In genomic region chr11:1948389-1948788, GRCh38 we compare ENCODE assay signal across 30 cellular contexts. TPM values are rescaled to one million over a fixed set of nuclear protein-coding genes. Genes with fewer than 3 reads are reported as not detected.
DNase-seq lines count a peak whose midpoint lies in the region; ATAC-seq, FAIRE-seq and TF ChIP-seq lines count a peak whose summit lies in the region.
"Had no signal": no experiment of that assay in that cellular context is flagged by ENCODE, and none has a peak within 500 bp of the region (broad histone marks: within the 10 kb centered on the region; RNA-seq: fewer than 3 reads in every experiment).

No MANE protein-coding gene starts in this region.

- no peaks in the 10 kb centered on the region for H4K20me1 ChIP-seq in GM12878 (ENCODE audit: control insufficient read depth, insufficient read depth)

- no peaks in the 10 kb centered on the region for H3K4me1 ChIP-seq in GM12878 (ENCODE audit: control insufficient read depth, insufficient read depth, low read length)
- H3K4me1 ChIP-seq in tibial artery, result peaks cover 0 to 10% (median 3%) of the 10 kb centered on the region in 4 donors
- H3K4me1 ChIP-seq: esophagus muscularis mucosa, parathyroid adenoma, uterus had no signal

- H3K27me3 ChIP-seq in GM12878 (replicated peaks in 1 of 2; ENCODE audit: control insufficient read depth in 2 of 2, insufficient read depth in 2 of 2, low read length in 1 of 2) (no peaks in the 10 kb centered on the region), tibial artery (no peaks in the 10 kb centered on the region)
- H3K27me3 ChIP-seq: brain microvascular endothelial cell, esophagus muscularis mucosa, uterus had no signal

- POLR2A ChIA-PET in GM12878 (lab: Charles Lee), result interaction anchor here (0.6 kb wide), 1 partner anchor 98 kb away, joined by 3 read pairs; no protein-coding TSS in a partner anchor

- RAD21 ChIA-PET in GM12878 (lab: Charles Lee; ENCODE audit: unreplicated experiment), result interaction anchor here (0.6 to 1.1 kb wide), 3 partner anchors 66 to 204 kb away, joined by 3 to 4 read pairs (median 3); no protein-coding TSS in a partner anchor

- peak overlapping the region; percentile 23 for H3K4me3 Mint-ChIP-seq in activated naive CD4-positive, alpha-beta T cell treated with anti-CD3 and anti-CD28 coated beads, Interleukin-2, amount 50 U/mL, for 24 hours
- H3K4me3 Mint-ChIP-seq: HFFc6, IgD-negative memory B cell, natural killer cell had no signal

- no peak overlapping the region for H3K4me3 ChIP-seq in GM12878
- no peak overlapping the region for H3K4me3 ChIP-seq in tibial artery
- H3K4me3 ChIP-seq: esophagus muscularis mucosa, uterus had no signal

- peak; percentile 48 for ATAC-seq in GM12878
- peak; percentile 5 for ATAC-seq in left lobe of liver
- ATAC-seq in HG02938 (IDR thresholded peaks at IDR 0.05; ENCODE audit: unreplicated experiment), result no peak

- SMC1A ChIA-PET in GM12878 (lab: Charles Lee; ENCODE audit: uncharacterized antibody, unreplicated experiment), result interaction anchor here (0.6 to 1.7 kb wide), 2 partner anchors 60 to 98 kb away, joined by 3 to 5 read pairs; no protein-coding TSS in a partner anchor

- no CpG with 5 or more reads among the region's 11 CpGs for WGBS in GM12878 (ENCODE audit: insufficient coverage, insufficient replicate concordance, low lambda C conversion rate, missing lambda C conversion rate)

- no peak for TF ChIP-seq RAD21 in GM12878 (IDR thresholded peaks at IDR 0.05; ENCODE audit: insufficient read depth, low read depth, low read length)

- FAIRE-seq in GM12878 (lab: Jason Lieb, UNC), result no peak
- FAIRE-seq: colon, D721Med had no signal

- TF ChIP-seq POLR2A in GM12878 (IDR thresholded peaks at IDR 0.05; ENCODE audit: low read depth, low read length), result no peak

- in situ Hi-C loops in GM12878 (cut with MboI), result no loop called here

- DNase-seq in activated naive CD4-positive, alpha-beta T cell treated with anti-CD3 and anti-CD28 coated beads, Interleukin-2, amount 50 U/mL, for 16 hours, result no peak
- no peak for DNase-seq in GM12878 (ENCODE audit: low read depth, low spot score)
- peak; percentile 41 for DNase-seq in left lobe of liver (ENCODE audit: low spot score)
- DNase-seq in tibial artery, result peak; percentile 24 to 67
- DNase-seq in amygdala (lab: John Stamatoyannopoulos, UW), result no peak
- no peak for DNase-seq in NCI-H82 treated with DMSO at 0.1 percent for 48 hours (lab: John Stamatoyannopoulos, UW; ENCODE audit: unreplicated experiment)
- DNase-seq: activated CD4-positive, alpha-beta T cell treated with anti-CD3 and anti-CD28 coated beads, Interleukin-2, amount 50 U/mL, for 4 hours; activated T-cell treated with anti-CD3 and anti-CD28 coated beads, Interleukin-2, amount 50 U/mL, for 48 hours; brain microvascular endothelial cell; C1 segment of cervical spinal cord; effector memory CD4-positive, alpha-beta T cell; EL; HFFc6; natural killer cell; NCI-H1436 treated with DMSO at 0.1 percent for 48 hours; NCI-H524 treated with DMSO at 0.1 percent for 48 hours; RPMI8226; T-helper 9 cell; uterus had no signal

- H3K4me1 Mint-ChIP-seq in activated naive CD4-positive, alpha-beta T cell treated with anti-CD3 and anti-CD28 coated beads, Interleukin-2, amount 50 U/mL, for 24 hours, result no peaks in the 10 kb centered on the region
- H3K4me1 Mint-ChIP-seq: IgD-negative memory B cell, natural killer cell had no signal

- intact Hi-C loops in GM12878 (cut with micrococcal nuclease; ENCODE audit: unreplicated experiment) (no loop called here), tibial artery (cut with DNase I; ENCODE audit: low total_unique reads) (no loop called here)

- no peaks in the 10 kb centered on the region for H3K36me3 ChIP-seq in GM12878 (ENCODE audit: control insufficient read depth in 2 of 2, insufficient read depth in 2 of 2, low read length in 1 of 2)
- H3K36me3 ChIP-seq in tibial artery, result no peaks in the 10 kb centered on the region
- H3K36me3 ChIP-seq: brain microvascular endothelial cell, esophagus muscularis mucosa, uterus had no signal

- H3K4me2 ChIP-seq in GM12878 (ENCODE audit: control insufficient read depth, insufficient read depth), result no peak overlapping the region

- no TSS peak for BruUV-seq in GM12878 (replicated peaks; lab: Mats Ljungman, UMichigan)

- CTCF ChIA-PET in GM12878 (lab: Yijun Ruan, JAX), result interaction anchor here (1.0 to 1.7 kb wide), 5 partner anchors 46 to 296 kb away, joined by 3 to 5 read pairs (median 4); no protein-coding TSS in a partner anchor

- no peaks in the 10 kb centered on the region for H3K9me3 Mint-ChIP-seq in activated naive CD4-positive, alpha-beta T cell treated with anti-CD3 and anti-CD28 coated beads, Interleukin-2, amount 50 U/mL, for 24 hours
- H3K9me3 Mint-ChIP-seq: HFFc6, IgD-negative memory B cell, natural killer cell had no signal

- H3K9me3 ChIP-seq in GM12878 (replicated peaks; ENCODE audit: control insufficient read depth, insufficient read depth, low read length) (no peaks in the 10 kb centered on the region), tibial artery (no peaks in the 10 kb centered on the region)
- H3K9me3 ChIP-seq: esophagus muscularis mucosa, uterus had no signal

- H3K27ac Mint-ChIP-seq in activated naive CD4-positive, alpha-beta T cell treated with anti-CD3 and anti-CD28 coated beads, Interleukin-2, amount 50 U/mL, for 24 hours, result no peak overlapping the region
- H3K27ac Mint-ChIP-seq: HFFc6, IgD-negative memory B cell, natural killer cell had no signal

- H3K27ac ChIP-seq in GM12878 (ENCODE audit: control insufficient read depth, insufficient read depth) (no peak overlapping the region), tibial artery (no peak overlapping the region)
- H3K27ac ChIP-seq: brain microvascular endothelial cell, esophagus muscularis mucosa, parathyroid adenoma, uterus had no signal

- TF ChIP-seq EP300 in GM12878 (IDR thresholded peaks at IDR 0.05; ENCODE audit: borderline replicate concordance in 1 of 2, control insufficient read depth in 1 of 2, low read depth in 2 of 2, low read length in 2 of 2), result no peak

- H3K79me2 ChIP-seq in GM12878 (ENCODE audit: control insufficient read depth, insufficient read depth, low read length), result no peaks in the 10 kb centered on the region
- H3K79me2 ChIP-seq: parathyroid adenoma had no signal

- H2AFZ ChIP-seq in GM12878 (ENCODE audit: control insufficient read depth, low read depth, low read length), result no peak overlapping the region
- H2AFZ ChIP-seq: parathyroid adenoma had no signal

- TF ChIP-seq CTCF in GM12878 (IDR thresholded peaks at IDR 0.05 in 2 of 3, conservative IDR thresholded peaks at IDR 0.05 in 1 of 3; ENCODE audit: control insufficient read depth in 2 of 3, extremely low read depth in 1 of 3, insufficient read depth in 1 of 3, low read depth in 3 of 3, low read length in 3 of 3), result no peak
- TF ChIP-seq CTCF in tibial artery (IDR thresholded peaks at IDR 0.05), result no peak

- H3K27me3 Mint-ChIP-seq in activated naive CD4-positive, alpha-beta T cell treated with anti-CD3 and anti-CD28 coated beads, Interleukin-2, amount 50 U/mL, for 24 hours, result no peaks in the 10 kb centered on the region
- H3K27me3 Mint-ChIP-seq: IgD-negative memory B cell had no signal

- no peaks in the 10 kb centered on the region for H3K36me3 Mint-ChIP-seq in activated naive CD4-positive, alpha-beta T cell treated with anti-CD3 and anti-CD28 coated beads, Interleukin-2, amount 50 U/mL, for 24 hours
- H3K36me3 Mint-ChIP-seq: IgD-negative memory B cell, natural killer cell had no signal

- H3K9ac ChIP-seq in GM12878 (ENCODE audit: control insufficient read depth, insufficient read depth, low read length), result no peak overlapping the region
- H3K9ac ChIP-seq: parathyroid adenoma had no signal

RNA-seq across cellular contexts. Expression of gene MRPL23, which starts 1.3 kb away (rescaled TPM):
- total RNA-seq in GM12878 (2013; cell fraction: nucleolus; rRNA removed), result 171 and 175 TPM in 2 replicates
- total RNA-seq in GM12878 (2014; rRNA removed), result 190 and 198 TPM in 2 replicates
- 103 and 111 TPM in 2 replicates for total RNA-seq in GM12878 (2014; rRNA removed; fragmentation: Illumina TruSeq; extraction: Trizol)
- total RNA-seq in GM12878 (2021), result 141 and 143 TPM in 2 replicates
- 34.6 TPM for polyA plus RNA-seq in GM12878 (2011; ENCODE audit: low read depth)
- 48.9 and 101 TPM in 2 replicates for polyA plus RNA-seq in GM12878 (2011; rRNA removed)
- 249 and 306 TPM in 2 replicates for polyA plus RNA-seq in GM12878 (2011; cell fraction: cytosol; rRNA removed)
- polyA plus RNA-seq in GM12878 (2011; cell fraction: nucleus; rRNA removed), result 123 and 150 TPM in 2 replicates
- polyA plus RNA-seq in GM12878 (2012), result 101 and 133 TPM in 2 replicates
- 41.6 and 97.6 TPM in 2 replicates for polyA plus RNA-seq in GM12878 (2014; fragmentation: Illumina TruSeq; extraction: Trizol)
- polyA plus RNA-seq in GM12878 (2014; fragmentation: Nextera tagmentation; extraction: Ambion mirVana), result 1 to 10 TPM; 1.6 to 2.5 TPM
- polyA plus RNA-seq in GM12878 (2014; rRNA removed), result 201 and 230 TPM in 2 replicates
- polyA plus RNA-seq in GM12878 (2016; fragmentation: Nextera tagmentation; extraction: Ambion mirVana), result 100 to 1,000 TPM; 187 to 207 TPM
- polyA minus RNA-seq in GM12878 (2011; rRNA and poly(A)+ RNA removed), result 46.3 and 105 TPM in 2 replicates
- 35.0 and 42.8 TPM in 2 replicates for polyA minus RNA-seq in GM12878 (2011; cell fraction: cytosol; rRNA and poly(A)+ RNA removed)
- 35.2 and 56.3 TPM in 2 replicates for polyA minus RNA-seq in GM12878 (2011; cell fraction: nucleus; rRNA and poly(A)+ RNA removed)
- total RNA-seq in left lobe of liver, result 47.2 TPM

RNA-seq across cellular contexts. Expression of gene TNNT3, which starts 28.9 kb away (rescaled TPM):
- total RNA-seq in GM12878 (2013; cell fraction: nucleolus; rRNA removed), result 23.0 and 26.1 TPM in 2 replicates
- total RNA-seq in GM12878 (2014; rRNA removed), result not detected in 2 replicates
- not detected in 2 replicates for total RNA-seq in GM12878 (2014; rRNA removed; fragmentation: Illumina TruSeq; extraction: Trizol)
- not detected in 2 replicates for total RNA-seq in GM12878 (2021)
- polyA plus RNA-seq in GM12878 (2011; ENCODE audit: low read depth), result 1.0 TPM
- polyA plus RNA-seq in GM12878 (2011; rRNA removed), result 0.39 and 0.50 TPM in 2 replicates
- polyA plus RNA-seq in GM12878 (2011; cell fraction: cytosol; rRNA removed), result 0.24 and 0.27 TPM in 2 replicates
- polyA plus RNA-seq in GM12878 (2011; cell fraction: nucleus; rRNA removed), result 6.6 and 8.8 TPM in 2 replicates
- polyA plus RNA-seq in GM12878 (2012), result 2.7 and 2.9 TPM in 2 replicates
- 0.40 TPM in 1 of 2 replicates, not detected in the other for polyA plus RNA-seq in GM12878 (2014; fragmentation: Illumina TruSeq; extraction: Trizol)
- polyA plus RNA-seq in GM12878 (2014; fragmentation: Nextera tagmentation; extraction: Ambion mirVana), result not detected
- not detected in 2 replicates for polyA plus RNA-seq in GM12878 (2014; rRNA removed)
- not detected for polyA plus RNA-seq in GM12878 (2016; fragmentation: Nextera tagmentation; extraction: Ambion mirVana)
- 0.29 TPM in 1 of 2 replicates, not detected in the other for polyA minus RNA-seq in GM12878 (2011; rRNA and poly(A)+ RNA removed)
- polyA minus RNA-seq in GM12878 (2011; cell fraction: cytosol; rRNA and poly(A)+ RNA removed), result not detected in 2 replicates
- 0.38 and 0.60 TPM in 2 replicates for polyA minus RNA-seq in GM12878 (2011; cell fraction: nucleus; rRNA and poly(A)+ RNA removed)
- total RNA-seq in left lobe of liver, result not detected
- total RNA-seq: HFFc6, kidney epithelial cell, MCF 10A had no signal

RNA-seq across cellular contexts. Expression of gene H19, which starts 49.3 kb away (rescaled TPM):
- not detected in 2 replicates for total RNA-seq in GM12878 (2013; cell fraction: nucleolus; rRNA removed)
- total RNA-seq in GM12878 (2014; rRNA removed) (0.11 TPM in 1 of 2 replicates, not detected in the other), GM12878 (2014; rRNA removed; fragmentation: Illumina TruSeq; extraction: Trizol) (not detected in 2 replicates), GM12878 (2021) (1.1 and 1.2 TPM in 2 replicates), left lobe of liver (199 TPM)
- not detected for polyA plus RNA-seq in GM12878 (2011; ENCODE audit: low read depth)
- polyA plus RNA-seq in GM12878 (2011; rRNA removed) (0.07 and 0.10 TPM in 2 replicates), GM12878 (2014; fragmentation: Illumina TruSeq; extraction: Trizol) (0.04 TPM in 1 of 2 replicates, not detected in the other), GM12878 (2014; fragmentation: Nextera tagmentation; extraction: Ambion mirVana) (not detected), GM12878 (2014; rRNA removed) (0.53 TPM in 1 of 2 replicates, not detected in the other), GM12878 (2016; fragmentation: Nextera tagmentation; extraction: Ambion mirVana) (not detected)
- polyA plus RNA-seq in GM12878 (2011; cell fraction: cytosol; rRNA removed), result not detected in 2 replicates
- polyA plus RNA-seq in GM12878 (2011; cell fraction: nucleus; rRNA removed), result 0.25 TPM in 1 of 2 replicates, not detected in the other
- 0.81 and 0.83 TPM in 2 replicates for polyA plus RNA-seq in GM12878 (2012)
- polyA minus RNA-seq in GM12878 (2011; rRNA and poly(A)+ RNA removed), result 0.66 and 0.77 TPM in 2 replicates
- 1.5 TPM in 1 of 2 replicates, not detected in the other for polyA minus RNA-seq in GM12878 (2011; cell fraction: cytosol; rRNA and poly(A)+ RNA removed)
- not detected in 2 replicates for polyA minus RNA-seq in GM12878 (2011; cell fraction: nucleus; rRNA and poly(A)+ RNA removed)
- total RNA-seq: natural killer cell had no signal
- polyA plus RNA-seq: IgD-negative memory B cell had no signal

RNA-seq across cellular contexts. Expression of gene PRR33, which starts 56.7 kb away (rescaled TPM):
- total RNA-seq in GM12878 (2013; cell fraction: nucleolus; rRNA removed), result not detected in 2 replicates
- total RNA-seq in GM12878 (2014; rRNA removed) (not detected in 2 replicates), GM12878 (2014; rRNA removed; fragmentation: Illumina TruSeq; extraction: Trizol) (not detected in 2 replicates), GM12878 (2021) (not detected in 2 replicates), left lobe of liver (not detected)
- 3.0 TPM for polyA plus RNA-seq in GM12878 (2011; ENCODE audit: low read depth)
- polyA plus RNA-seq in GM12878 (2011; rRNA removed) (not detected in 2 replicates), GM12878 (2014; fragmentation: Illumina TruSeq; extraction: Trizol) (not detected in 2 replicates), GM12878 (2014; fragmentation: Nextera tagmentation; extraction: Ambion mirVana) (under 1 TPM in 1 of 2 experiments, not detected in 1; 0.02 TPM), GM12878 (2014; rRNA removed) (0.03 TPM in 2 replicates), GM12878 (2016; fragmentation: Nextera tagmentation; extraction: Ambion mirVana) (1 to 10 TPM in 1 of 2 experiments, under 1 TPM in 1; 0.74 to 1.0 TPM)
- 0.01 TPM in 1 of 2 replicates, not detected in the other for polyA plus RNA-seq in GM12878 (2011; cell fraction: cytosol; rRNA removed)
- not detected in 2 replicates for polyA plus RNA-seq in GM12878 (2011; cell fraction: nucleus; rRNA removed)
- 6.1 and 10.8 TPM in 2 replicates for polyA plus RNA-seq in GM12878 (2012)
- not detected in 2 replicates for polyA minus RNA-seq in GM12878 (2011; rRNA and poly(A)+ RNA removed)
- not detected in 2 replicates for polyA minus RNA-seq in GM12878 (2011; cell fraction: cytosol; rRNA and poly(A)+ RNA removed)
- polyA minus RNA-seq in GM12878 (2011; cell fraction: nucleus; rRNA and poly(A)+ RNA removed), result not detected in 2 replicates
- total RNA-seq: esophagus muscularis mucosa, HFFc6, kidney epithelial cell, MCF 10A, mesenteric fat pad, subcutaneous adipose tissue, uterus had no signal

Comparison
In these comparisons a context has a peak if more than half of its experiments do, and no peak if none do; other contexts are left out.
1. DNase-seq: peak in left lobe of liver (single experiment) and tibial artery (2 of 2); none in activated naive CD4-positive, alpha-beta T cell treated with anti-CD3 and anti-CD28 coated beads, Interleukin-2, amount 50 U/mL, for 16 hours (single experiment), GM12878 (single experiment), amygdala (0 of 56) and NCI-H82 treated with DMSO at 0.1 percent for 48 hours (single experiment).
2. RNA of gene H19, which starts 49.3 kb away (total RNA-seq): 199 TPM in left lobe of liver (single experiment); 0.11 to 1.2 TPM in GM12878; every median in the first group is over 10 times any median in the second.